Comparison of ENCODE assay signal across 8 cellular contexts in genomic region chrX:154371771-154372300, GRCh38. TPM values are rescaled to one million over a fixed set of nuclear protein-coding genes. Genes with fewer than 3 reads are reported as not detected.
DNase-seq lines count a peak whose midpoint lies in the region; ATAC-seq, FAIRE-seq and TF ChIP-seq lines count a peak whose summit lies in the region.

No MANE protein-coding gene starts in this region.

- POLR2A ChIA-PET in Caco-2 (lab: Charles Lee) = no interaction called here
- POLR2A ChIA-PET in GM12878 (lab: Charles Lee) = no interaction called here

- no TSS peak for BruUV-seq in Caco-2 (replicated peaks; lab: Mats Ljungman, UMichigan)
- no TSS peak for BruUV-seq in GM12878 (replicated peaks; lab: Mats Ljungman, UMichigan)

- CTCF ChIA-PET in Caco-2 (lab: Charles Lee) = no interaction called here
- CTCF ChIA-PET in GM12878 (lab: Yijun Ruan, JAX) = no interaction called here

- H3K79me2 ChIP-seq in GM12878 (ENCODE audit: control insufficient read depth, insufficient read depth, low read length) = peaks cover 35% of the 10 kb centered on the region

- H3K4me1 ChIP-seq in Caco-2 = peaks cover 22% of the 10 kb centered on the region
- H3K4me1 ChIP-seq in GM12878 (ENCODE audit: control insufficient read depth, insufficient read depth, low read length) = peaks cover 11% of the 10 kb centered on the region
- H3K4me1 ChIP-seq in mucosa of rectum (ENCODE audit: control insufficient read depth in 2 of 2, insufficient read depth in 2 of 2, low read length in 2 of 2) = peaks cover 10 to 19% of the 10 kb centered on the region in 2 donors

- no peaks in the 10 kb centered on the region for H3K27me3 Mint-ChIP-seq in Caco-2 (ENCODE audit: insufficient read depth, unreplicated experiment)

- TF ChIP-seq RAD21 in GM12878 (IDR thresholded peaks at IDR 0.05; ENCODE audit: insufficient read depth, low read depth, low read length) = no peak

- RAD21 ChIA-PET in GM12878 (lab: Charles Lee; ENCODE audit: unreplicated experiment) = no interaction called here

- no peaks in the 10 kb centered on the region for H4K20me1 ChIP-seq in GM12878 (ENCODE audit: control insufficient read depth, insufficient read depth)

- no peak for DNase-seq in Caco-2
- DNase-seq in GM12878 (ENCODE audit: low read depth, low spot score) = no peak
- no peak for DNase-seq in mucosa of gallbladder (ENCODE audit: low spot score)
- no peak for DNase-seq in GM10266 (ENCODE audit: extremely low spot score)

- peak overlapping the region; percentile 74; the same call in 1 of the 2 replicates for H3K4me2 ChIP-seq in GM12878 (ENCODE audit: control insufficient read depth, insufficient read depth)

- TF ChIP-seq EP300 in GM12878 (IDR thresholded peaks at IDR 0.05; ENCODE audit: borderline replicate concordance in 1 of 2, control insufficient read depth in 1 of 2, low read depth in 2 of 2, low read length in 2 of 2) = no peak

- H3K9ac ChIP-seq in GM12878 (ENCODE audit: control insufficient read depth, insufficient read depth, low read length) = peak overlapping the region; percentile 56; the same call in 1 of the 2 replicates
- H3K9ac ChIP-seq in mucosa of rectum (ENCODE audit: low read depth in 1 of 2, low read length in 2 of 2) = peak overlapping the region in 1 of 2 donors; percentile 44

- H2AFZ ChIP-seq in GM12878 (ENCODE audit: control insufficient read depth, low read depth, low read length) = no peak overlapping the region

- peak overlapping the region; percentile 46 for H3K4me3 Mint-ChIP-seq in Caco-2 (ENCODE audit: unreplicated experiment)

- H3K9me3 ChIP-seq in Caco-2 (no peaks in the 10 kb centered on the region), GM12878 (replicated peaks; ENCODE audit: control insufficient read depth, insufficient read depth, low read length) (no peaks in the 10 kb centered on the region; the same call in 2 of the 3 replicates), mucosa of rectum (ENCODE audit: control insufficient read depth in 2 of 2, low read length in 2 of 2) (no peaks in the 10 kb centered on the region)

- peak; percentile 4 for ATAC-seq in HG02938 (IDR thresholded peaks at IDR 0.05; ENCODE audit: unreplicated experiment)
- peak; percentile 8 for ATAC-seq in GM12878
- no peak for ATAC-seq in HG03457 (IDR thresholded peaks at IDR 0.05; ENCODE audit: unreplicated experiment)
- ATAC-seq in GM18868 (IDR thresholded peaks at IDR 0.05; ENCODE audit: unreplicated experiment) = no peak

- no peaks in the 10 kb centered on the region for H3K4me1 Mint-ChIP-seq in Caco-2 (ENCODE audit: low read depth, unreplicated experiment)

- in situ Hi-C loops in GM12878 (cut with MboI) = loop anchor here (5.0 kb wide), 1 partner anchor 440 kb away; no protein-coding TSS in a partner anchor

- H3K27me3 ChIP-seq in Caco-2 (replicated peaks; ENCODE audit: control insufficient read depth, insufficient read depth, low read length) (no peaks in the 10 kb centered on the region), GM12878 (replicated peaks in 1 of 2; ENCODE audit: control insufficient read depth in 2 of 2, insufficient read depth in 2 of 2, low read length in 1 of 2) (no peaks in the 10 kb centered on the region), mucosa of rectum (ENCODE audit: control insufficient read depth in 2 of 2, insufficient read depth in 2 of 2, low read length in 2 of 2) (peaks cover 5 to 10% of the 10 kb centered on the region in 2 donors)

- 24% methylated on average over 16 of the region's 45 CpGs for WGBS in GM12878 (ENCODE audit: insufficient coverage, insufficient replicate concordance, low lambda C conversion rate, missing lambda C conversion rate)

- peak overlapping the region; percentile 58 for H3K27ac ChIP-seq in GM12878 (ENCODE audit: control insufficient read depth, insufficient read depth)
- peak overlapping the region; percentile 44 to 67 for H3K27ac ChIP-seq in mucosa of rectum (ENCODE audit: low read depth in 2 of 2, low read length in 2 of 2)

- no peak overlapping the region for H3K27ac Mint-ChIP-seq in Caco-2 (ENCODE audit: unreplicated experiment)

- H3K9me3 Mint-ChIP-seq in Caco-2 (ENCODE audit: unreplicated experiment) = no peaks in the 10 kb centered on the region

- no peak for FAIRE-seq in GM12878 (lab: Jason Lieb, UNC)

- H3K36me3 Mint-ChIP-seq in Caco-2 (ENCODE audit: insufficient read depth, unreplicated experiment) = peaks cover 43% of the 10 kb centered on the region

- TF ChIP-seq CTCF in Caco-2 (IDR thresholded peaks at IDR 0.05; ENCODE audit: insufficient read depth in 1 of 2, low read depth in 1 of 2, low read length in 1 of 2, severe bottlenecking in 1 of 2, unreplicated experiment in 1 of 2) (no peak), GM12878 (IDR thresholded peaks at IDR 0.05 in 2 of 3, conservative IDR thresholded peaks at IDR 0.05 in 1 of 3; ENCODE audit: control insufficient read depth in 2 of 3, extremely low read depth in 1 of 3, insufficient read depth in 1 of 3, low read depth in 3 of 3, low read length in 3 of 3) (no peak), GM10266 (IDR thresholded peaks at IDR 0.05; ENCODE audit: control insufficient read depth, insufficient read depth, low read depth, missing control alignments) (no peak)

- H3K36me3 ChIP-seq in Caco-2 (ENCODE audit: control insufficient read depth, insufficient read depth, low read length) (peaks cover 1% of the 10 kb centered on the region; the same call in 1 of the 2 replicates), GM12878 (ENCODE audit: control insufficient read depth in 2 of 2, insufficient read depth in 2 of 2, low read length in 1 of 2) (peaks cover 0 to 7% of the 10 kb centered on the region in 2 experiments; a peak in 2 of 4 replicates), mucosa of rectum (ENCODE audit: control insufficient read depth in 2 of 2, insufficient read depth in 2 of 2, low read length in 2 of 2) (no peaks in the 10 kb centered on the region)

- SMC1A ChIA-PET in GM12878 (lab: Charles Lee; ENCODE audit: uncharacterized antibody, unreplicated experiment) = no interaction called here

- TF ChIP-seq POLR2A in GM12878 (IDR thresholded peaks at IDR 0.05; ENCODE audit: low read depth, low read length) = no peak

- H3K4me3 ChIP-seq in Caco-2 (ENCODE audit: low read depth, low read length) (peak overlapping the region; percentile 39), GM12878 (peak overlapping the region; percentile 49), mucosa of rectum (ENCODE audit: low read length in 2 of 2) (peak overlapping the region; percentile 26 to 37)

- intact Hi-C loops in Caco-2 (cut with micrococcal nuclease; ENCODE audit: unreplicated experiment) = loop anchor here (5.0 to 10.0 kb wide), 2 partner anchors 397 to 580 kb away; partner anchors contain the start of genes HCFC1, IDH3G, SSR4 and TMEM187
- intact Hi-C loops in GM12878 (cut with micrococcal nuclease; ENCODE audit: unreplicated experiment) = loop anchor here (2.0 to 10.0 kb wide), 3 partner anchors 53 to 445 kb away; partner anchors contain the start of genes ARHGAP4 and ATP6AP1

RNA-seq across cellular contexts. Expression of gene FLNA, which starts 2.6 kb away (rescaled TPM):
- total RNA-seq in Caco-2 (2022) = 546 and 634 TPM in 2 replicates
- total RNA-seq in GM12878 (2013; cell fraction: nucleolus; rRNA removed) = 217 and 245 TPM in 2 replicates
- 379 and 459 TPM in 2 replicates for total RNA-seq in GM12878 (2014; rRNA removed)
- total RNA-seq in GM12878 (2014; rRNA removed; fragmentation: Illumina TruSeq; extraction: Trizol) = 128 and 137 TPM in 2 replicates
- 617 and 643 TPM in 2 replicates for total RNA-seq in GM12878 (2021)
- 75.8 TPM for polyA plus RNA-seq in GM12878 (2011; ENCODE audit: low read depth)
- 22.1 and 56.9 TPM in 2 replicates for polyA plus RNA-seq in GM12878 (2011; rRNA removed)
- polyA plus RNA-seq in GM12878 (2011; cell fraction: cytosol; rRNA removed) = 101 and 120 TPM in 2 replicates
- 466 and 752 TPM in 2 replicates for polyA plus RNA-seq in GM12878 (2011; cell fraction: nucleus; rRNA removed)
- polyA plus RNA-seq in GM12878 (2012) = 167 and 174 TPM in 2 replicates
- polyA plus RNA-seq in GM12878 (2014; fragmentation: Illumina TruSeq; extraction: Trizol) = 52.0 and 174 TPM in 2 replicates
- polyA plus RNA-seq in GM12878 (2014; fragmentation: Nextera tagmentation; extraction: Ambion mirVana) = 10 to 100 TPM in 1 of 2 experiments, 1 to 10 TPM in 1; 5.1 to 30.6 TPM
- 168 and 269 TPM in 2 replicates for polyA plus RNA-seq in GM12878 (2014; rRNA removed)
- 100 to 1,000 TPM; 344 to 347 TPM for polyA plus RNA-seq in GM12878 (2016; fragmentation: Nextera tagmentation; extraction: Ambion mirVana)
- polyA minus RNA-seq in GM12878 (2011; rRNA and poly(A)+ RNA removed) = 385 and 416 TPM in 2 replicates
- 382 and 413 TPM in 2 replicates for polyA minus RNA-seq in GM12878 (2011; cell fraction: cytosol; rRNA and poly(A)+ RNA removed)
- 154 and 358 TPM in 2 replicates for polyA minus RNA-seq in GM12878 (2011; cell fraction: nucleus; rRNA and poly(A)+ RNA removed)
- total RNA-seq in mucosa of gallbladder = 2,367 TPM

RNA-seq across cellular contexts. Expression of gene EMD, which starts 7.3 kb away (rescaled TPM):
- total RNA-seq in Caco-2 (2022) = 67.2 and 70.1 TPM in 2 replicates
- 11.7 and 14.3 TPM in 2 replicates for total RNA-seq in GM12878 (2013; cell fraction: nucleolus; rRNA removed)
- 13.1 and 16.0 TPM in 2 replicates for total RNA-seq in GM12878 (2014; rRNA removed)
- 26.7 and 27.1 TPM in 2 replicates for total RNA-seq in GM12878 (2014; rRNA removed; fragmentation: Illumina TruSeq; extraction: Trizol)
- 58.5 and 59.3 TPM in 2 replicates for total RNA-seq in GM12878 (2021)
- polyA plus RNA-seq in GM12878 (2011; ENCODE audit: low read depth) = 18.8 TPM
- polyA plus RNA-seq in GM12878 (2011; rRNA removed) = 15.3 and 23.3 TPM in 2 replicates
- polyA plus RNA-seq in GM12878 (2011; cell fraction: cytosol; rRNA removed) = 29.0 and 36.8 TPM in 2 replicates
- polyA plus RNA-seq in GM12878 (2011; cell fraction: nucleus; rRNA removed) = 49.6 and 51.9 TPM in 2 replicates
- 48.6 and 64.1 TPM in 2 replicates for polyA plus RNA-seq in GM12878 (2012)
- 63.8 and 83.3 TPM in 2 replicates for polyA plus RNA-seq in GM12878 (2014; fragmentation: Illumina TruSeq; extraction: Trizol)
- 1 to 10 TPM in 1 of 2 experiments, under 1 TPM in 1; 0.76 to 1.9 TPM for polyA plus RNA-seq in GM12878 (2014; fragmentation: Nextera tagmentation; extraction: Ambion mirVana)
- polyA plus RNA-seq in GM12878 (2014; rRNA removed) = 63.9 TPM in 2 replicates
- polyA plus RNA-seq in GM12878 (2016; fragmentation: Nextera tagmentation; extraction: Ambion mirVana) = 100 to 1,000 TPM in 1 of 2 experiments, 10 to 100 TPM in 1; 89.5 to 100 TPM
- 12.9 and 24.7 TPM in 2 replicates for polyA minus RNA-seq in GM12878 (2011; rRNA and poly(A)+ RNA removed)
- 14.8 and 18.7 TPM in 2 replicates for polyA minus RNA-seq in GM12878 (2011; cell fraction: cytosol; rRNA and poly(A)+ RNA removed)
- 12.0 and 16.9 TPM in 2 replicates for polyA minus RNA-seq in GM12878 (2011; cell fraction: nucleus; rRNA and poly(A)+ RNA removed)
- 62.6 TPM for total RNA-seq in mucosa of gallbladder

RNA-seq across cellular contexts. Expression of gene RPL10, which starts 26.3 kb away (rescaled TPM):
- total RNA-seq in Caco-2 (2022) (2,081 and 2,086 TPM in 2 replicates), GM12878 (2014; rRNA removed) (4,925 and 4,997 TPM in 2 replicates), GM12878 (2014; rRNA removed; fragmentation: Illumina TruSeq; extraction: Trizol) (3,759 and 3,772 TPM in 2 replicates), GM12878 (2021) (4,064 and 4,152 TPM in 2 replicates), mucosa of gallbladder (1,937 TPM)
- total RNA-seq in GM12878 (2013; cell fraction: nucleolus; rRNA removed) = 600 and 614 TPM in 2 replicates
- polyA plus RNA-seq in GM12878 (2011; ENCODE audit: low read depth) = 5,001 TPM
- polyA plus RNA-seq in GM12878 (2011; rRNA removed) (2,618 and 3,504 TPM in 2 replicates), GM12878 (2014; fragmentation: Illumina TruSeq; extraction: Trizol) (6,343 and 6,987 TPM in 2 replicates), GM12878 (2014; fragmentation: Nextera tagmentation; extraction: Ambion mirVana) (1,000 to 10,000 TPM; 5,383 to 7,222 TPM), GM12878 (2014; rRNA removed) (6,238 and 6,871 TPM in 2 replicates), GM12878 (2016; fragmentation: Nextera tagmentation; extraction: Ambion mirVana) (1,000 to 10,000 TPM; 1,938 to 2,032 TPM)
- polyA plus RNA-seq in GM12878 (2011; cell fraction: cytosol; rRNA removed) = 4,504 and 6,793 TPM in 2 replicates
- polyA plus RNA-seq in GM12878 (2011; cell fraction: nucleus; rRNA removed) = 1,382 and 2,108 TPM in 2 replicates
- 6,434 and 6,606 TPM in 2 replicates for polyA plus RNA-seq in GM12878 (2012)
- polyA minus RNA-seq in GM12878 (2011; rRNA and poly(A)+ RNA removed) = 1,076 and 2,028 TPM in 2 replicates
- polyA minus RNA-seq in GM12878 (2011; cell fraction: cytosol; rRNA and poly(A)+ RNA removed) = 767 and 786 TPM in 2 replicates
- polyA minus RNA-seq in GM12878 (2011; cell fraction: nucleus; rRNA and poly(A)+ RNA removed) = 230 and 289 TPM in 2 replicates

RNA-seq across cellular contexts. Expression of gene DNASE1L1, which starts 37.2 kb away (rescaled TPM):
- total RNA-seq in Caco-2 (2022) = 8.8 and 9.7 TPM in 2 replicates
- total RNA-seq in GM12878 (2013; cell fraction: nucleolus; rRNA removed) = 7.5 and 8.3 TPM in 2 replicates
- total RNA-seq in GM12878 (2014; rRNA removed) = 19.3 and 19.7 TPM in 2 replicates
- total RNA-seq in GM12878 (2014; rRNA removed; fragmentation: Illumina TruSeq; extraction: Trizol) = 6.4 and 7.3 TPM in 2 replicates
- 13.5 and 14.6 TPM in 2 replicates for total RNA-seq in GM12878 (2021)
- polyA plus RNA-seq in GM12878 (2011; ENCODE audit: low read depth) = 8.7 TPM
- polyA plus RNA-seq in GM12878 (2011; rRNA removed) = 3.1 and 4.4 TPM in 2 replicates
- polyA plus RNA-seq in GM12878 (2011; cell fraction: cytosol; rRNA removed) = 6.2 and 9.1 TPM in 2 replicates
- polyA plus RNA-seq in GM12878 (2011; cell fraction: nucleus; rRNA removed) = 9.8 and 11.9 TPM in 2 replicates
- 12.7 and 15.6 TPM in 2 replicates for polyA plus RNA-seq in GM12878 (2012)
- 4.1 and 6.7 TPM in 2 replicates for polyA plus RNA-seq in GM12878 (2014; fragmentation: Illumina TruSeq; extraction: Trizol)
- polyA plus RNA-seq in GM12878 (2014; fragmentation: Nextera tagmentation; extraction: Ambion mirVana) = under 1 TPM; 0.60 to 0.74 TPM
- polyA plus RNA-seq in GM12878 (2014; rRNA removed) = 20.0 and 22.7 TPM in 2 replicates
- polyA plus RNA-seq in GM12878 (2016; fragmentation: Nextera tagmentation; extraction: Ambion mirVana) = 10 to 100 TPM in 1 of 2 experiments, 1 to 10 TPM in 1; 6.9 to 10.9 TPM
- polyA minus RNA-seq in GM12878 (2011; rRNA and poly(A)+ RNA removed) = 3.6 and 4.6 TPM in 2 replicates
- 1.6 and 3.4 TPM in 2 replicates for polyA minus RNA-seq in GM12878 (2011; cell fraction: cytosol; rRNA and poly(A)+ RNA removed)
- 1.5 and 3.7 TPM in 2 replicates for polyA minus RNA-seq in GM12878 (2011; cell fraction: nucleus; rRNA and poly(A)+ RNA removed)
- 28.2 TPM for total RNA-seq in mucosa of gallbladder

RNA-seq across cellular contexts. Expression of gene TAFAZZIN, which starts 39.5 kb away (rescaled TPM):
- total RNA-seq in Caco-2 (2022) = 30.2 and 34.0 TPM in 2 replicates
- total RNA-seq in GM12878 (2013; cell fraction: nucleolus; rRNA removed) = 53.3 and 55.8 TPM in 2 replicates
- 25.3 and 31.3 TPM in 2 replicates for total RNA-seq in GM12878 (2014; rRNA removed)
- total RNA-seq in GM12878 (2014; rRNA removed; fragmentation: Illumina TruSeq; extraction: Trizol) = 14.2 and 15.3 TPM in 2 replicates
- 37.0 and 39.2 TPM in 2 replicates for total RNA-seq in GM12878 (2021)
- polyA plus RNA-seq in GM12878 (2011; ENCODE audit: low read depth) = 19.4 TPM
- 15.7 and 20.0 TPM in 2 replicates for polyA plus RNA-seq in GM12878 (2011; rRNA removed)
- 27.0 and 29.1 TPM in 2 replicates for polyA plus RNA-seq in GM12878 (2011; cell fraction: cytosol; rRNA removed)
- polyA plus RNA-seq in GM12878 (2011; cell fraction: nucleus; rRNA removed) = 183 and 209 TPM in 2 replicates
- polyA plus RNA-seq in GM12878 (2012) = 30.8 and 43.7 TPM in 2 replicates
- 21.8 and 22.6 TPM in 2 replicates for polyA plus RNA-seq in GM12878 (2014; fragmentation: Illumina TruSeq; extraction: Trizol)
- 1 to 10 TPM in 1 of 2 experiments, under 1 TPM in 1; 0.71 to 1.4 TPM for polyA plus RNA-seq in GM12878 (2014; fragmentation: Nextera tagmentation; extraction: Ambion mirVana)
- polyA plus RNA-seq in GM12878 (2014; rRNA removed) = 43.1 and 50.4 TPM in 2 replicates
- polyA plus RNA-seq in GM12878 (2016; fragmentation: Nextera tagmentation; extraction: Ambion mirVana) = 10 to 100 TPM; 25.0 to 31.6 TPM
- polyA minus RNA-seq in GM12878 (2011; rRNA and poly(A)+ RNA removed) = 9.9 and 12.2 TPM in 2 replicates
- 9.1 and 10.7 TPM in 2 replicates for polyA minus RNA-seq in GM12878 (2011; cell fraction: cytosol; rRNA and poly(A)+ RNA removed)
- 26.0 and 36.0 TPM in 2 replicates for polyA minus RNA-seq in GM12878 (2011; cell fraction: nucleus; rRNA and poly(A)+ RNA removed)
- total RNA-seq in mucosa of gallbladder = 49.8 TPM

Comparison
In these comparisons a context has a peak if more than half of its experiments do, and no peak if none do; other contexts are left out.
1. ATAC-seq: peak in HG02938 (single experiment) and GM12878 (single experiment); none in HG03457 (single experiment) and GM18868 (single experiment).
2. Peak in every context shown above with its lines, with median percentiles within 50 percentile points of each other: H3K4me3 ChIP-seq.